ENCODE assay signal across 22 cellular contexts in genomic region chr14:19949218-19949617, GRCh38. TPM values are rescaled to one million over a fixed set of nuclear protein-coding genes. Genes with fewer than 3 reads are reported as not detected.
DNase-seq lines count a peak whose midpoint lies in the region; ATAC-seq, FAIRE-seq and TF ChIP-seq lines count a peak whose summit lies in the region.
"Had no signal": no experiment of that assay in that cellular context is flagged by ENCODE, and none has a peak within 500 bp of the region (broad histone marks: within the 10 kb centered on the region; RNA-seq: fewer than 3 reads in every experiment).

No MANE protein-coding gene starts in this region.

- TF ChIP-seq EP300 in SK-N-SH (IDR thresholded peaks at IDR 0.05; ENCODE audit: borderline replicate concordance in 1 of 2, low read depth in 1 of 2, low read length in 1 of 2) = no peak

- H3K9me3 ChIP-seq in SK-N-SH = no peaks in the 10 kb centered on the region
- no peaks in the 10 kb centered on the region for H3K9me3 ChIP-seq in adrenal gland (replicated peaks in 1 of 3)
- H3K9me3 ChIP-seq in GM23248 (ENCODE audit: low read depth) = no peaks in the 10 kb centered on the region

- H3K79me2 ChIP-seq in SK-N-SH (ENCODE audit: insufficient read depth) (no peaks in the 10 kb centered on the region), GM23248 (ENCODE audit: insufficient read depth) (no peaks in the 10 kb centered on the region)

- no peak for ATAC-seq in SK-N-SH treated with all-trans-retinoic acid at 6 μM for 48 hours

- H3K9ac ChIP-seq in SK-N-SH (no peak overlapping the region), GM23248 (no peak overlapping the region)

- FAIRE-seq in G401.6 (lab: Jason Lieb, UNC) (peak; percentile 51), bronchial epithelial cell (lab: Jason Lieb, UNC) (peak; percentile 86)
- FAIRE-seq: GM12891, GM18507, H1 had no signal

- no peaks in the 10 kb centered on the region for H3F3A ChIP-seq in SK-N-SH (replicated peaks; ENCODE audit: insufficient read depth)
- H3F3A ChIP-seq in GM23248 (ENCODE audit: insufficient read depth) = no peaks in the 10 kb centered on the region

- in situ Hi-C loops in GM23248 (cut with MboI) = no loop called here

- WGBS in SK-N-SH (ENCODE audit: low lambda C conversion rate) = 8% methylated on average over 2 of the region's 2 CpGs
- WGBS in adrenal gland, 4 donors = 52 to 70% (median 65%) methylated on average over 2 of the region's 2 CpGs
- WGBS in GM23248 (ENCODE audit: low coverage in 1 of 2, low lambda C conversion rate in 2 of 2, missing lambda C conversion rate in 2 of 2), 2 experiments = 19% methylated on average over 2 of the region's 2 CpGs

- TF ChIP-seq POLR2A in adrenal gland (IDR thresholded peaks at IDR 0.05) = no peak

- intact Hi-C loops in cardiac septum (cut with DNase I) (no loop called here), adrenal gland (cut with DNase I) (no loop called here)

- no peak for DNase-seq in SK-N-SH
- no peak for DNase-seq in bronchial epithelial cell (ENCODE audit: low read depth)
- DNase-seq in cardiac septum (ENCODE audit: low spot score) = no peak
- DNase-seq in adrenal gland = no peak
- no peak for DNase-seq in GM23248
- no peak for DNase-seq in mucosa of gallbladder (ENCODE audit: low spot score)
- DNase-seq: C1 segment of cervical spinal cord; CD4-positive, alpha-beta memory T cell; COR-L47; DMS153; DND-41; EL; GF-D8; H7; HCEC 1CT had no signal

- H3K27ac ChIP-seq in SK-N-SH (ENCODE audit: low read depth in 2 of 2, low read length in 1 of 2) (no peak overlapping the region), adrenal gland (no peak overlapping the region), GM23248 (no peak overlapping the region)
- H3K27ac ChIP-seq: 22Rv1 had no signal

- TF ChIP-seq RAD21 in SK-N-SH (IDR thresholded peaks at IDR 0.05; ENCODE audit: low read length) = no peak

- H2AFZ ChIP-seq in SK-N-SH (ENCODE audit: low read depth) = peak overlapping the region; percentile 26; the same call in 1 of the 2 replicates
- H2AFZ ChIP-seq in GM23248 = no peak overlapping the region

- POLR2A ChIA-PET in SK-N-SH (lab: Yijun Ruan, JAX) = no interaction called here

- no peaks in the 10 kb centered on the region for H3K9me2 ChIP-seq in SK-N-SH
- no peaks in the 10 kb centered on the region for H3K9me2 ChIP-seq in GM23248 (ENCODE audit: insufficient read depth)

- H4K20me1 ChIP-seq in SK-N-SH (ENCODE audit: insufficient read depth) (no peaks in the 10 kb centered on the region), GM23248 (ENCODE audit: insufficient read depth) (no peaks in the 10 kb centered on the region)

- H3K4me2 ChIP-seq in SK-N-SH (no peak overlapping the region), GM23248 (ENCODE audit: unreplicated experiment) (no peak overlapping the region)

- H3K27me3 ChIP-seq in SK-N-SH (ENCODE audit: insufficient read depth) (no peaks in the 10 kb centered on the region), bronchial epithelial cell (ENCODE audit: control insufficient read depth, insufficient read depth, low read length) (no peaks in the 10 kb centered on the region), adrenal gland (no peaks in the 10 kb centered on the region), GM23248 (replicated peaks; ENCODE audit: insufficient read depth) (no peaks in the 10 kb centered on the region)

- H3K4me1 ChIP-seq in SK-N-SH (ENCODE audit: control insufficient read depth in 1 of 2, insufficient read depth in 2 of 2, low read depth in 1 of 2, low read length in 1 of 2) (no peaks in the 10 kb centered on the region), adrenal gland (replicated peaks in 1 of 2) (no peaks in the 10 kb centered on the region), GM23248 (ENCODE audit: insufficient read depth) (no peaks in the 10 kb centered on the region)

- CTCF ChIA-PET in SK-N-SH (lab: Yijun Ruan, JAX) = interaction anchor here (0.7 kb wide), 1 partner anchor 16 kb away, joined by 3 read pairs; no protein-coding TSS in a partner anchor

- TF ChIP-seq CTCF in SK-N-SH (IDR thresholded peaks at IDR 0.05) (no peak), bronchial epithelial cell (IDR thresholded peaks at IDR 0.05; ENCODE audit: insufficient read depth, low read length, severe bottlenecking) (no peak), adrenal gland (IDR thresholded peaks at IDR 0.05) (no peak)

- H3K4me3 ChIP-seq in SK-N-SH (ENCODE audit: low read depth in 2 of 2, low read length in 1 of 2) = no peak overlapping the region
- no peak overlapping the region for H3K4me3 ChIP-seq in bronchial epithelial cell (ENCODE audit: low read depth, low read length)
- H3K4me3 ChIP-seq in adrenal gland = no peak overlapping the region
- H3K4me3 ChIP-seq in GM23248 = no peak overlapping the region

- no peaks in the 10 kb centered on the region for H3K36me3 ChIP-seq in SK-N-SH (replicated peaks in 1 of 2; ENCODE audit: control insufficient read depth in 1 of 2, insufficient read depth in 2 of 2, low read length in 1 of 2)
- H3K36me3 ChIP-seq in bronchial epithelial cell (ENCODE audit: control insufficient read depth, insufficient read depth, low read length) = no peaks in the 10 kb centered on the region
- H3K36me3 ChIP-seq in adrenal gland (replicated peaks in 1 of 2) = no peaks in the 10 kb centered on the region
- no peaks in the 10 kb centered on the region for H3K36me3 ChIP-seq in GM23248 (ENCODE audit: low read depth)

TF ChIP-seq in SK-N-SH, 30 proteins besides CTCF, POLR2A, EP300 and RAD21 (continues in another document):
- no peak for TF ChIP-seq ZBTB33 (IDR thresholded peaks at IDR 0.05; ENCODE audit: borderline replicate concordance, low read depth)

TF ChIP-seq in SK-N-SH treated with all-trans-retinoic acid at 6 μM for 48 hours, 23 proteins besides CTCF, POLR2A, EP300 and RAD21:
- no peak for TF ChIP-seq GLIS3 (CRISPR knock-in tag; IDR thresholded peaks at IDR 0.05)
TF ChIP-seq in SK-N-SH treated with all-trans-retinoic acid at 6 μM for 48 hours: peak in this region for 0.

RNA-seq across cellular contexts. Expression of gene OR4K1, which starts 18.5 kb away (rescaled TPM):
- polyA plus RNA-seq in SK-N-SH (2012; rRNA removed) = not detected in 2 replicates
- not detected in 2 replicates for polyA plus RNA-seq in SK-N-SH (2012; cell fraction: cytosol; rRNA removed)
- polyA plus RNA-seq in SK-N-SH (2012; cell fraction: nucleus; rRNA removed) = not detected in 2 replicates
- total RNA-seq in bronchial epithelial cell = not detected in 2 replicates
- total RNA-seq in cardiac septum = not detected
- total RNA-seq in adrenal gland = not detected
- polyA plus RNA-seq in adrenal gland = not detected
- total RNA-seq in GM23248 (2014; rRNA removed; shearing (Covaris generic)) = not detected in 2 replicates
- polyA plus RNA-seq in GM23248 (2016; fragmentation: Nextera tagmentation; extraction: Ambion mirVana) = not detected in 2 replicates
- not detected for total RNA-seq in mucosa of gallbladder
- total RNA-seq: CD4-positive, alpha-beta memory T cell; H1; H7 had no signal
- polyA plus RNA-seq: BJ; CD4-positive, alpha-beta memory T cell; H1 had no signal

RNA-seq across cellular contexts. Expression of gene OR4K15, which starts 26.2 kb away (rescaled TPM):
- polyA plus RNA-seq in SK-N-SH (2012; rRNA removed) = not detected in 2 replicates
- polyA plus RNA-seq in SK-N-SH (2012; cell fraction: cytosol; rRNA removed) = not detected in 2 replicates
- not detected in 2 replicates for polyA plus RNA-seq in SK-N-SH (2012; cell fraction: nucleus; rRNA removed)
- not detected in 2 replicates for total RNA-seq in bronchial epithelial cell
- total RNA-seq in cardiac septum = not detected
- not detected for total RNA-seq in adrenal gland
- not detected for polyA plus RNA-seq in adrenal gland
- total RNA-seq in GM23248 (2014; rRNA removed; shearing (Covaris generic)) = not detected in 2 replicates
- not detected in 2 replicates for polyA plus RNA-seq in GM23248 (2016; fragmentation: Nextera tagmentation; extraction: Ambion mirVana)
- not detected for total RNA-seq in mucosa of gallbladder
- total RNA-seq: CD4-positive, alpha-beta memory T cell; H1; H7 had no signal
- polyA plus RNA-seq: BJ; CD4-positive, alpha-beta memory T cell; H1 had no signal

RNA-seq across cellular contexts. Expression of gene OR4K5, which starts 28.8 kb away (rescaled TPM):
- polyA plus RNA-seq in SK-N-SH (2012; rRNA removed) (not detected in 2 replicates), adrenal gland (not detected), GM23248 (2016; fragmentation: Nextera tagmentation; extraction: Ambion mirVana) (not detected in 2 replicates)
- not detected in 2 replicates for polyA plus RNA-seq in SK-N-SH (2012; cell fraction: cytosol; rRNA removed)
- not detected in 2 replicates for polyA plus RNA-seq in SK-N-SH (2012; cell fraction: nucleus; rRNA removed)
- total RNA-seq in bronchial epithelial cell (not detected in 2 replicates), cardiac septum (not detected), adrenal gland (not detected), mucosa of gallbladder (not detected)
- total RNA-seq in GM23248 (2014; rRNA removed; shearing (Covaris generic)) = not detected in 2 replicates
- total RNA-seq: CD4-positive, alpha-beta memory T cell; H1; H7 had no signal
- polyA plus RNA-seq: BJ; CD4-positive, alpha-beta memory T cell; H1 had no signal

RNA-seq across cellular contexts. Expression of gene OR4Q2, which starts 52.7 kb away (rescaled TPM):
- polyA plus RNA-seq in SK-N-SH (2012; rRNA removed) (not detected in 2 replicates), adrenal gland (not detected), GM23248 (2016; fragmentation: Nextera tagmentation; extraction: Ambion mirVana) (not detected in 2 replicates)
- polyA plus RNA-seq in SK-N-SH (2012; cell fraction: cytosol; rRNA removed) = not detected in 2 replicates
- not detected in 2 replicates for polyA plus RNA-seq in SK-N-SH (2012; cell fraction: nucleus; rRNA removed)
- total RNA-seq in bronchial epithelial cell (not detected in 2 replicates), cardiac septum (not detected), adrenal gland (not detected), mucosa of gallbladder (not detected)
- total RNA-seq in GM23248 (2014; rRNA removed; shearing (Covaris generic)) = not detected in 2 replicates
- total RNA-seq: CD4-positive, alpha-beta memory T cell; H1; H7 had no signal
- polyA plus RNA-seq: BJ; CD4-positive, alpha-beta memory T cell; H1 had no signal
